8 cellular contexts compared by ENCODE assay signal in genomic region chr10:84537447-84537931, GRCh38.
A peak's percentile ranks its signal among the peaks of the same experiment; 100 is the strongest.
DNase-seq lines count a peak whose midpoint lies in the region; ATAC-seq and TF ChIP-seq lines count a peak whose summit lies in the region.

No MANE protein-coding gene starts in this region.

- intact Hi-C loops in activated CD4-positive, alpha-beta memory T cell treated with anti-CD3 and anti-CD28 coated beads for 36 hours (cut with micrococcal nuclease) = loop anchor here (1.0 kb wide), 6 partner anchors 107 to 270 kb away; no protein-coding TSS in a partner anchor

- peak overlapping the region; percentile 31 for H3K4me2 ChIP-seq in osteoblast (ENCODE audit: insufficient read depth, low read length)

- TF ChIP-seq CTCF in fibroblast of villous mesenchyme (IDR thresholded peaks at IDR 0.05; ENCODE audit: insufficient read depth, low read depth, low read length) (peak; percentile 61), osteoblast (IDR thresholded peaks at IDR 0.05; ENCODE audit: extremely low read depth, low read depth, low read length) (peak; percentile 76)

- no peak overlapping the region for H3K4me3 Mint-ChIP-seq in activated CD4-positive, alpha-beta memory T cell treated with anti-CD3 and anti-CD28 coated beads for 36 hours

- H3K79me2 ChIP-seq in osteoblast (ENCODE audit: insufficient read depth, low read length) = no peaks in the 10 kb centered on the region

- H3K4me3 ChIP-seq in fibroblast of villous mesenchyme (ENCODE audit: low read depth, low read length) (no peak overlapping the region), osteoblast (ENCODE audit: insufficient read depth, low read length) (no peak overlapping the region)

- ATAC-seq in GM19438 (IDR thresholded peaks at IDR 0.05; ENCODE audit: low read depth, unreplicated experiment) = peak; percentile 71
- peak; percentile 72 for ATAC-seq in HG03280 (IDR thresholded peaks at IDR 0.05; ENCODE audit: unreplicated experiment)

- H3K4me1 Mint-ChIP-seq in activated CD4-positive, alpha-beta memory T cell treated with anti-CD3 and anti-CD28 coated beads for 36 hours (ENCODE audit: low read depth) = peaks cover 31% of the 10 kb centered on the region

- no peak overlapping the region for H3K27ac ChIP-seq in osteoblast (ENCODE audit: low read depth, low read length)

- DNase-seq in EH (ENCODE audit: low read depth) (peak; percentile 76), NCI-H345 (lab: John Stamatoyannopoulos, UW) (peak; percentile 55), fibroblast of villous mesenchyme (ENCODE audit: low read depth) (peak; percentile 66), osteoblast (ENCODE audit: insufficient read length, low spot score, missing footprints) (peak; percentile 88), cortex of kidney (lab: John Stamatoyannopoulos, UW) (no peak)
- peak; percentile 48 for DNase-seq in activated CD4-positive, alpha-beta memory T cell treated with anti-CD3 and anti-CD28 coated beads for 36 hours

- POLR2A ChIA-PET in activated CD4-positive, alpha-beta memory T cell treated with anti-CD3 and anti-CD28 coated beads for 36 hours (lab: Charles Lee) = no interaction called here

- no peak overlapping the region for H3K27ac Mint-ChIP-seq in activated CD4-positive, alpha-beta memory T cell treated with anti-CD3 and anti-CD28 coated beads for 36 hours

- peaks cover 25% of the 10 kb centered on the region for H3K4me1 ChIP-seq in osteoblast (ENCODE audit: insufficient read depth, low read length)

- no peaks in the 10 kb centered on the region for H3K36me3 ChIP-seq in osteoblast (ENCODE audit: insufficient read depth, low read length)

- H3K9me3 ChIP-seq in osteoblast (ENCODE audit: low read depth, low read length) = no peaks in the 10 kb centered on the region

- H3K36me3 Mint-ChIP-seq in activated CD4-positive, alpha-beta memory T cell treated with anti-CD3 and anti-CD28 coated beads for 36 hours = no peaks in the 10 kb centered on the region

- H4K20me1 ChIP-seq in osteoblast (ENCODE audit: insufficient read depth, low read length) = no peaks in the 10 kb centered on the region

- CTCF ChIA-PET in activated CD4-positive, alpha-beta memory T cell treated with anti-CD3 and anti-CD28 coated beads for 36 hours (lab: Charles Lee) = interaction anchor here (0.6 to 12.3 kb wide), 55 partner anchors 9 to 400 kb away, joined by 3 to 336 read pairs (median 4); partner anchors contain the start of gene CCSER2

- H3K27me3 Mint-ChIP-seq in activated CD4-positive, alpha-beta memory T cell treated with anti-CD3 and anti-CD28 coated beads for 36 hours = peaks cover 16% of the 10 kb centered on the region

- H2AFZ ChIP-seq in osteoblast (ENCODE audit: low read length) = peak overlapping the region; percentile 14

- no peaks in the 10 kb centered on the region for H3K9me3 Mint-ChIP-seq in activated CD4-positive, alpha-beta memory T cell treated with anti-CD3 and anti-CD28 coated beads for 36 hours

- H3K27me3 ChIP-seq in osteoblast (ENCODE audit: insufficient read depth, low read length) = no peaks in the 10 kb centered on the region
